In genomic region chr7:100824499-100825214, GRCh38 we compare ENCODE assay signal across 13 cellular contexts. TPM values are rescaled to one million over a fixed set of nuclear protein-coding genes. Genes with fewer than 3 reads are reported as not detected.
DNase-seq lines count a peak whose midpoint lies in the region; ATAC-seq and TF ChIP-seq lines count a peak whose summit lies in the region.
"Had no signal": no experiment of that assay in that cellular context is flagged by ENCODE, and none has a peak within 500 bp of the region (broad histone marks: within the 10 kb centered on the region; RNA-seq: fewer than 3 reads in every experiment).

No MANE protein-coding gene starts in this region.

- peak overlapping the region; percentile 79 to 89 for H3K27ac ChIP-seq in breast epithelium
- peak overlapping the region; percentile 73 to 75 for H3K27ac ChIP-seq in left lung
- peak overlapping the region in 17 of 21 experiments; percentile 10 to 91 (median 78) for H3K27ac ChIP-seq in skin epidermis
- no peak overlapping the region for H3K27ac ChIP-seq in dorsolateral prefrontal cortex

- intact Hi-C loops in breast epithelium (cut with DNase I; ENCODE audit: low total_unique reads) (no loop called here), left lung (cut with DNase I) (no loop called here), dorsolateral prefrontal cortex (cut with DNase I) (no loop called here)

- H3K9me3 ChIP-seq in breast epithelium (no peaks in the 10 kb centered on the region), left lung (no peaks in the 10 kb centered on the region)

- TF ChIP-seq CTCF in breast epithelium (IDR thresholded peaks at IDR 0.05) (no peak), left lung (IDR thresholded peaks at IDR 0.05) (no peak), dorsolateral prefrontal cortex (IDR thresholded peaks at IDR 0.05 in 54 of 56, conservative IDR thresholded peaks at IDR 0.05 in 2 of 56; ENCODE audit: low read depth in 1 of 56, partially characterized antibody in 56 of 56) (no peak)

- ATAC-seq in left lung: no peak

- H3K4me1 ChIP-seq in breast epithelium: no peaks in the 10 kb centered on the region
- H3K4me1 ChIP-seq in left lung: peaks cover 5 to 44% of the 10 kb centered on the region in 2 donors

- H3K27me3 ChIP-seq in H7 (ENCODE audit: control insufficient read depth, insufficient read depth, low read length): no peaks in the 10 kb centered on the region
- no peaks in the 10 kb centered on the region for H3K27me3 ChIP-seq in breast epithelium
- H3K27me3 ChIP-seq in left lung: peaks cover 0 to 42% of the 10 kb centered on the region in 2 donors
- peaks cover 0 to 54% (median 20%) of the 10 kb centered on the region in 45 donors for H3K27me3 ChIP-seq in dorsolateral prefrontal cortex

- TF ChIP-seq POLR2A in breast epithelium (IDR thresholded peaks at IDR 0.05): no peak

- peaks cover 34% of the 10 kb centered on the region for H3K36me3 ChIP-seq in H7 (replicated peaks; ENCODE audit: control insufficient read depth, insufficient read depth, low read length)
- no peaks in the 10 kb centered on the region for H3K36me3 ChIP-seq in breast epithelium
- H3K36me3 ChIP-seq in left lung: peaks cover 0 to 43% of the 10 kb centered on the region in 2 donors

- H3K4me3 ChIP-seq in H7 (ENCODE audit: insufficient read depth, low read depth, low read length) (peak overlapping the region; percentile 95), breast epithelium (peak overlapping the region; percentile 66 to 77 (median 66)), left lung (peak overlapping the region; percentile 61 to 62), skin epidermis (peak overlapping the region; percentile 43 to 71 (median 55)), dorsolateral prefrontal cortex (peak overlapping the region in 10 of 59 donors; percentile 1 to 66 (median 60))

- peak; percentile 60 for DNase-seq in H7
- DNase-seq in breast epithelium (ENCODE audit: low spot score in 2 of 2): no peak
- DNase-seq in left lung: peak in 1 of 2 donors; percentile 49
- DNase-seq in amygdala (lab: John Stamatoyannopoulos, UW): no peak
- DNase-seq in NOMO-1 treated with dmso at 0.1 percent for 144 hours (lab: John Stamatoyannopoulos, UW; ENCODE audit: unreplicated experiment): no peak
- no peak for DNase-seq in dedifferentiated amniotic fluid mesenchymal stem cell (ENCODE audit: extremely low spot score)
- DNase-seq in dorsolateral prefrontal cortex: no peak
- DNase-seq: activated CD4-positive, CD25-positive, alpha-beta regulatory T cell treated with anti-CD3 and anti-CD28 coated beads, Interleukin-2, amount 50 U/mL, for 72 hours; DND-41; GOT3; NCI-H146; nucleus accumbens had no signal

RNA-seq across cellular contexts. Expression of gene EPHB4, which starts 2.7 kb away (rescaled TPM):
- 141 and 143 TPM in 2 replicates for total RNA-seq in H7 (2014; rRNA removed; shearing (Covaris generic))
- total RNA-seq in breast epithelium (10 to 100 TPM; 21.4 to 64.9 (median 31.8) TPM), left lung (10 to 100 TPM; 72.9 to 79.1 TPM), dorsolateral prefrontal cortex (10 to 100 TPM in 3 of 120 experiments, 1 to 10 TPM in 117; 2.4 to 17.5 (median 5.4) TPM)

RNA-seq across cellular contexts. Expression of gene SLC12A9, which starts 27.9 kb away (rescaled TPM):
- 21.9 and 27.9 TPM in 2 replicates for total RNA-seq in H7 (2014; rRNA removed; shearing (Covaris generic))
- 10 to 100 TPM; 13.3 to 18.0 (median 16.7) TPM for total RNA-seq in breast epithelium
- total RNA-seq in left lung: 10 to 100 TPM; 35.7 to 49.9 TPM
- total RNA-seq in dorsolateral prefrontal cortex: 10 to 100 TPM; 15.8 to 54.2 (median 30.1) TPM

RNA-seq across cellular contexts. Expression of gene TRIP6, which starts 42.5 kb away (rescaled TPM):
- 95.7 and 118 TPM in 2 replicates for total RNA-seq in H7 (2014; rRNA removed; shearing (Covaris generic))
- total RNA-seq in breast epithelium: 10 to 100 TPM; 45.3 to 62.8 (median 49.8) TPM
- total RNA-seq in left lung: 10 to 100 TPM; 72.9 to 84.9 TPM
- total RNA-seq in dorsolateral prefrontal cortex: 10 to 100 TPM; 12.5 to 46.7 (median 23.4) TPM

RNA-seq across cellular contexts. Expression of gene SRRT, which starts 50.2 kb away (rescaled TPM):
- total RNA-seq in H7 (2014; rRNA removed; shearing (Covaris generic)): 82.8 and 101 TPM in 2 replicates
- total RNA-seq in breast epithelium (100 to 1,000 TPM in 2 of 3 donors, 10 to 100 TPM in 1; 45.8 to 111 (median 104) TPM), left lung (100 to 1,000 TPM in 1 of 2 donors, 10 to 100 TPM in 1; 91.4 to 119 TPM), dorsolateral prefrontal cortex (100 to 1,000 TPM in 56 of 120 experiments, 10 to 100 TPM in 64; 60.4 to 142 (median 97.9) TPM)

Comparison
In these comparisons a context has a peak if more than half of its experiments do, and no peak if none do; other contexts are left out.
1. H3K27ac ChIP-seq: peak in breast epithelium (2 of 2), left lung (2 of 2) and skin epidermis (17 of 21); none in dorsolateral prefrontal cortex (0 of 59).